Comparison of ENCODE assay signal across 25 cellular contexts in the genomic region with DNA sequence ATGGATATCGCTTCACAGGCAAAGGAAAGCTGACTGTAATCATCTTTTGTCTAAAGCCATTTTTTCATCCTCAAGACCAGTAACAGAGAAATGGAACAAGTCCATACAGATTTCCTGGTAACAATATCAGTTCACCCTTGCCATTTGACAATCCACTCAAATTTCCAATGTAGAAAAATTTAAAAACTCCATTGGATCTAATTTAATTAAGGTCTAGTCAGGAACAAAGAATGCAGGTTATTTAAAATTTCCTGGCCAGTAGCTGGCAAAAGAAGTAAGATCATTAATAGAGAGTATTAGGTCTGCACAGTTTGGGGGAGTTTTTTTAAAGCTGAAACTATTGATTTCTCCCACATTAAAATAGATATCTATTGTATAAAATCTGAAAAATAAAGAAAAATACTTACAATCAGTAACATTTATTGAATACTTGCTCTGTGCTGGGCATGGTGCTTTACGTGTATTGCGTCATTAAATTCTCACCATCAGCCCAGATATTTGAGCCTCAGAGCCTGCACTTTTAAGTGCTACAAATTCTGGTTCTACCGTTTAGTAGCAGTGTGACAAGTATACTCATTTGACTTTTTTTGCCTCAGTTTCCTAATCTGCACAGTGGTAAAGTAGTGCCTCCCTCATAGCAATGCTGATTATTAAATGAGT. TPM values are rescaled to one million over a fixed set of nuclear protein-coding genes. Genes with fewer than 3 reads are reported as not detected.
DNase-seq lines count a peak whose midpoint lies in the region; ATAC-seq, FAIRE-seq and TF ChIP-seq lines count a peak whose summit lies in the region.
"Had no signal": no experiment of that assay in that cellular context is flagged by ENCODE, and none has a peak within 500 bp of the region (broad histone marks: within the 10 kb centered on the region; RNA-seq: fewer than 3 reads in every experiment).

No MANE protein-coding gene starts in this region.

- POLR2A ChIA-PET in HepG2 (lab: Yijun Ruan, JAX) = no interaction called here
- POLR2A ChIA-PET in SK-N-SH (lab: Yijun Ruan, JAX) = no interaction called here

- TF ChIP-seq POLR2A in HepG2 (IDR thresholded peaks at IDR 0.05; ENCODE audit: insufficient read depth in 1 of 2, low read depth in 2 of 2, low read length in 2 of 2) = no peak
- TF ChIP-seq POLR2A in right lobe of liver (IDR thresholded peaks at IDR 0.05) = no peak
- TF ChIP-seq POLR2A in erythroblast (IDR thresholded peaks at IDR 0.05; ENCODE audit: low read length) = no peak

- intact Hi-C loops in HepG2 (cut with micrococcal nuclease; ENCODE audit: unreplicated experiment) = no loop called here
- intact Hi-C loops in right lobe of liver (cut with DNase I) = no loop called here

- H3K79me2 ChIP-seq in HepG2 (ENCODE audit: insufficient read depth, low read length) (no peaks in the 10 kb centered on the region), SK-N-SH (ENCODE audit: insufficient read depth) (no peaks in the 10 kb centered on the region)

- BruUV-seq in HepG2 (replicated peaks; lab: Mats Ljungman, UMichigan) = no TSS peak

- H3K9me3 ChIP-seq in HepG2 (ENCODE audit: low read length) (no peaks in the 10 kb centered on the region), right lobe of liver (no peaks in the 10 kb centered on the region), SK-N-SH (no peaks in the 10 kb centered on the region), endodermal cell (ENCODE audit: control insufficient read depth, low read length) (peaks cover 37% of the 10 kb centered on the region)
- H3K9me3 ChIP-seq: A549, BE2C had no signal

- no peak for ATAC-seq in HepG2
- no peak for ATAC-seq in right lobe of liver
- no peak for ATAC-seq in GM21786 (IDR thresholded peaks at IDR 0.05; ENCODE audit: unreplicated experiment)
- ATAC-seq: A549 had no signal

- CTCF ChIA-PET in HepG2 (lab: Yijun Ruan, JAX; ENCODE audit: low intra/inter-chr PET ratio, low total read pairs) = no interaction called here
- CTCF ChIA-PET in SK-N-SH (lab: Yijun Ruan, JAX) = interaction anchor here (1.1 kb wide), 1 partner anchor 9 kb away, joined by 4 read pairs; no protein-coding TSS in a partner anchor

- peaks cover 12 to 37% of the 10 kb centered on the region in 2 experiments for H3K36me3 ChIP-seq in HepG2 (replicated peaks in 1 of 2; ENCODE audit: control insufficient read depth in 1 of 2, insufficient read depth in 2 of 2, low read length in 2 of 2)
- peaks cover 0 to 27% (median 6%) of the 10 kb centered on the region in 4 donors for H3K36me3 ChIP-seq in right lobe of liver
- H3K36me3 ChIP-seq in SK-N-SH (replicated peaks in 1 of 2; ENCODE audit: control insufficient read depth in 1 of 2, insufficient read depth in 2 of 2, low read length in 1 of 2) = peaks cover 38 to 52% of the 10 kb centered on the region in 2 experiments
- H3K36me3 ChIP-seq in endodermal cell (ENCODE audit: control insufficient read depth, insufficient read depth, low read length) = peaks cover 64% of the 10 kb centered on the region

- H3F3A ChIP-seq in SK-N-SH (replicated peaks; ENCODE audit: insufficient read depth) = peaks cover 7% of the 10 kb centered on the region

- H3K27ac ChIP-seq in HepG2 (ENCODE audit: extremely low read length, insufficient read depth, low read length) (no peak overlapping the region), right lobe of liver (no peak overlapping the region), SK-N-SH (ENCODE audit: low read depth in 2 of 2, low read length in 1 of 2) (peak overlapping the region; percentile 18 to 67; a peak in 2 of 4 replicates), endodermal cell (ENCODE audit: low read depth, low read length) (no peak overlapping the region)
- H3K27ac ChIP-seq: 22Rv1, A549, BLaER1 had no signal

- H2AFZ ChIP-seq in HepG2 (ENCODE audit: low read length) (no peak overlapping the region), SK-N-SH (ENCODE audit: low read depth) (no peak overlapping the region)

- no peaks in the 10 kb centered on the region for H3K4me1 ChIP-seq in HepG2 (ENCODE audit: insufficient read depth, low read length)
- no peaks in the 10 kb centered on the region for H3K4me1 ChIP-seq in right lobe of liver
- H3K4me1 ChIP-seq in SK-N-SH (ENCODE audit: control insufficient read depth in 1 of 2, insufficient read depth in 2 of 2, low read depth in 1 of 2, low read length in 1 of 2) = no peaks in the 10 kb centered on the region
- H3K4me1 ChIP-seq in endodermal cell (ENCODE audit: control insufficient read depth, insufficient read depth, low read length) = no peaks in the 10 kb centered on the region
- H3K4me1 ChIP-seq: A549, BE2C, BLaER1 had no signal

- H3K4me2 ChIP-seq in HepG2 (ENCODE audit: low read depth, low read length) (no peak overlapping the region), SK-N-SH (no peak overlapping the region)
- H3K4me2 ChIP-seq: A549, BLaER1 had no signal

- TF ChIP-seq CTCF in HepG2 (CRISPR knock-in tag; IDR thresholded peaks at IDR 0.05) (no peak), right lobe of liver (IDR thresholded peaks at IDR 0.05) (no peak), SK-N-SH (IDR thresholded peaks at IDR 0.05) (no peak), endodermal cell (conservative IDR thresholded peaks at IDR 0.05) (no peak)

- 97% methylated on average over 4 of the region's 4 CpGs for WGBS in HepG2 (ENCODE audit: low lambda C conversion rate)
- WGBS in right lobe of liver (ENCODE audit: insufficient coverage, low coverage, low lambda C conversion rate, missing lambda C conversion rate) = 96% methylated on average over 4 of the region's 4 CpGs
- 90% methylated on average over 4 of the region's 4 CpGs for WGBS in SK-N-SH (ENCODE audit: low lambda C conversion rate)
- WGBS in endodermal cell (ENCODE audit: insufficient coverage in 1 of 2, insufficient read length in 1 of 2), 2 experiments = 95 to 97% methylated on average over 4 of the region's 4 CpGs

- no peak overlapping the region for H3K27ac Mint-ChIP-seq in endodermal cell
- H3K27ac Mint-ChIP-seq: CD14-positive monocyte; CD4-positive, alpha-beta memory T cell; CD4-positive, CD25-positive, alpha-beta regulatory T cell; CD8-positive, alpha-beta memory T cell had no signal

- no peak overlapping the region for H3K4me3 Mint-ChIP-seq in endodermal cell
- H3K4me3 Mint-ChIP-seq: CD14-positive monocyte; CD4-positive, alpha-beta memory T cell; CD4-positive, CD25-positive, alpha-beta regulatory T cell; CD8-positive, alpha-beta memory T cell had no signal

- no peak for FAIRE-seq in HepG2 (lab: Jason Lieb, UNC)
- FAIRE-seq: A549, G401.6, GM12891 had no signal

- TF ChIP-seq EP300 in HepG2 (IDR thresholded peaks at IDR 0.05; ENCODE audit: low read depth in 2 of 2, low read length in 2 of 2) = no peak
- no peak for TF ChIP-seq EP300 in HepG2 (CRISPR knock-in tag; IDR thresholded peaks at IDR 0.05; ENCODE audit: borderline replicate concordance)
- no peak for TF ChIP-seq EP300 in SK-N-SH (IDR thresholded peaks at IDR 0.05; ENCODE audit: borderline replicate concordance in 1 of 2, low read depth in 1 of 2, low read length in 1 of 2)

- in situ Hi-C loops in HepG2 (cut with HindIII; ENCODE audit: extremely low pct_ligation_motif_present, low pct_unique_long_range_greater_than_20kb) = no loop called here

- no peaks in the 10 kb centered on the region for H3K27me3 ChIP-seq in HepG2 (ENCODE audit: control insufficient read depth in 1 of 2, insufficient read depth in 2 of 2, low read length in 2 of 2)
- H3K27me3 ChIP-seq in right lobe of liver = no peaks in the 10 kb centered on the region
- no peaks in the 10 kb centered on the region for H3K27me3 ChIP-seq in SK-N-SH (ENCODE audit: insufficient read depth)
- no peaks in the 10 kb centered on the region for H3K27me3 ChIP-seq in endodermal cell (ENCODE audit: control insufficient read depth, insufficient read depth, low read length, poor library complexity, severe bottlenecking)
- H3K27me3 ChIP-seq: BE2C, BLaER1 had no signal

- H3K9ac ChIP-seq in HepG2 (ENCODE audit: insufficient read depth, low read depth, low read length) = no peak overlapping the region
- no peak overlapping the region for H3K9ac ChIP-seq in SK-N-SH
- no peak overlapping the region for H3K9ac ChIP-seq in endodermal cell (ENCODE audit: extremely low read depth, low read length, poor library complexity, severe bottlenecking)
- H3K9ac ChIP-seq: BLaER1 had no signal

- DNase-seq in HepG2 (ENCODE audit: low spot score) (no peak), right lobe of liver (no peak), SK-N-SH (no peak), endodermal cell (no peak), erythroblast (lab: John Stamatoyannopoulos, UW) (no peak), NCI-H1694 treated with DMSO at 0.1 percent for 48 hours (lab: John Stamatoyannopoulos, UW) (no peak)
- DNase-seq: BE2C; C1 segment of cervical spinal cord; CD4-positive, alpha-beta memory T cell; CD4-positive, CD25-positive, alpha-beta regulatory T cell; CD8-positive, alpha-beta memory T cell; COR-L47; DMS 273 treated with DMSO at 0.1 percent for 48 hours; DMS153; DMS53; DMS79; DND-41; GF-D8 had no signal

- no peaks in the 10 kb centered on the region for H3K9me2 ChIP-seq in SK-N-SH

- H3K4me1 Mint-ChIP-seq in endodermal cell = no peaks in the 10 kb centered on the region
- H3K4me1 Mint-ChIP-seq: CD14-positive monocyte; CD4-positive, alpha-beta memory T cell; CD4-positive, CD25-positive, alpha-beta regulatory T cell; CD8-positive, alpha-beta memory T cell had no signal

- no peaks in the 10 kb centered on the region for H4K20me1 ChIP-seq in HepG2 (ENCODE audit: insufficient read depth, low read length)
- no peaks in the 10 kb centered on the region for H4K20me1 ChIP-seq in SK-N-SH (ENCODE audit: insufficient read depth)
- H4K20me1 ChIP-seq: BLaER1 had no signal

- H3K4me3 ChIP-seq in HepG2 (replicated peaks in 1 of 3; ENCODE audit: insufficient read depth in 1 of 3, low read depth in 2 of 3, low read length in 3 of 3) (no peak overlapping the region), right lobe of liver (no peak overlapping the region), SK-N-SH (ENCODE audit: low read depth in 2 of 2, low read length in 1 of 2) (no peak overlapping the region), endodermal cell (ENCODE audit: low read length) (peak overlapping the region; percentile 41)
- H3K4me3 ChIP-seq: A549, BLaER1 had no signal

- H3K27me3 Mint-ChIP-seq in endodermal cell (ENCODE audit: insufficient read depth) = no peaks in the 10 kb centered on the region
- H3K27me3 Mint-ChIP-seq: CD4-positive, alpha-beta memory T cell; CD4-positive, CD25-positive, alpha-beta regulatory T cell; CD8-positive, alpha-beta memory T cell had no signal

- peaks cover 81% of the 10 kb centered on the region for H3K36me3 Mint-ChIP-seq in endodermal cell (ENCODE audit: low read depth)

- H3K9me3 Mint-ChIP-seq in endodermal cell = peaks cover 51% of the 10 kb centered on the region
- H3K9me3 Mint-ChIP-seq: CD4-positive, CD25-positive, alpha-beta regulatory T cell; CD8-positive, alpha-beta memory T cell had no signal

- TF ChIP-seq RAD21 in HepG2 (CRISPR knock-in tag; IDR thresholded peaks at IDR 0.05) = no peak
- TF ChIP-seq RAD21 in SK-N-SH (IDR thresholded peaks at IDR 0.05; ENCODE audit: low read length) = no peak

RNA-seq across cellular contexts. Expression of a gene that starts 41.8 kb away (rescaled TPM):
- total RNA-seq in HepG2 (2016; rRNA removed; fragmentation: Illumina TruSeq; extraction: Trizol) (12.7 and 19.8 TPM in 2 replicates), right lobe of liver (10 to 100 TPM in 1 of 6 experiments, 1 to 10 TPM in 5; 6.1 to 11.0 (median 7.9) TPM), endodermal cell (10 to 100 TPM; 29.1 to 35.1 TPM)
- 3.3 and 3.7 TPM in 2 replicates for total RNA-seq in HepG2 (2016; cell fraction: cytosol; rRNA removed; fragmentation: Illumina TruSeq; extraction: Trizol; ENCODE audit: low read depth)
- total RNA-seq in HepG2 (2016; cell fraction: insoluble cytoplasmic fraction; rRNA removed; fragmentation: Illumina TruSeq; extraction: Trizol) = 12.7 and 17.1 TPM in 2 replicates
- 7.4 and 8.8 TPM in 2 replicates for total RNA-seq in HepG2 (2016; cell fraction: membrane; rRNA removed; fragmentation: Illumina TruSeq; extraction: Trizol)
- total RNA-seq in HepG2 (2016; cell fraction: nucleus; rRNA removed; fragmentation: Illumina TruSeq; extraction: Trizol) = 16.3 and 18.3 TPM in 2 replicates
- polyA plus RNA-seq in HepG2 (2011; rRNA removed) (21.3 and 21.5 TPM in 2 replicates), SK-N-SH (2012; rRNA removed) (26.1 and 27.0 TPM in 2 replicates)
- 17.3 and 19.5 TPM in 2 replicates for polyA plus RNA-seq in HepG2 (2011; cell fraction: cytosol; rRNA removed)
- 19.4 and 19.6 TPM in 2 replicates for polyA plus RNA-seq in HepG2 (2011; cell fraction: nucleus; rRNA removed)
- 14.3 and 16.2 TPM in 2 replicates for polyA plus RNA-seq in HepG2 (2012)
- 2.5 and 2.9 TPM in 2 replicates for polyA plus RNA-seq in HepG2 (2016; cell fraction: cytosol; fragmentation: Illumina TruSeq; extraction: Trizol; ENCODE audit: low read depth)
- 26.3 and 27.1 TPM in 2 replicates for polyA plus RNA-seq in HepG2 (2016; cell fraction: insoluble cytoplasmic fraction; fragmentation: Illumina TruSeq; extraction: Trizol; ENCODE audit: low read depth)
- 5.3 and 6.7 TPM in 2 replicates for polyA plus RNA-seq in HepG2 (2016; cell fraction: membrane; fragmentation: Illumina TruSeq; extraction: Trizol; ENCODE audit: low read depth)
- polyA plus RNA-seq in HepG2 (2016; cell fraction: nucleus; fragmentation: Illumina TruSeq; extraction: Trizol; ENCODE audit: insufficient read depth, low read depth) = 13.0 and 15.0 TPM in 2 replicates
- 18.0 and 80.7 TPM in 2 replicates for polyA minus RNA-seq in HepG2 (2011; rRNA and poly(A)+ RNA removed; ENCODE audit: low replicate concordance)
- polyA minus RNA-seq in HepG2 (2011; cell fraction: cytosol; rRNA and poly(A)+ RNA removed) = 16.0 and 16.8 TPM in 2 replicates
- polyA minus RNA-seq in HepG2 (2011; cell fraction: nucleus; rRNA and poly(A)+ RNA removed) = 74.2 and 76.8 TPM in 2 replicates
- 16.0 and 19.7 TPM in 2 replicates for polyA plus RNA-seq in SK-N-SH (2012; cell fraction: cytosol; rRNA removed)
- polyA plus RNA-seq in SK-N-SH (2012; cell fraction: nucleus; rRNA removed) = 21.7 and 28.1 TPM in 2 replicates
- 27.8 TPM for polyA plus RNA-seq in endodermal cell (2013, experiment 1 of 2)
- 26.4 TPM for polyA plus RNA-seq in endodermal cell (2013, experiment 2 of 2)

RNA-seq across cellular contexts. Expression of a gene that starts 44.6 kb away (rescaled TPM):
- total RNA-seq in HepG2 (2016; rRNA removed; fragmentation: Illumina TruSeq; extraction: Trizol) (6,902 and 7,071 TPM in 2 replicates), right lobe of liver (100 to 1,000 TPM; 383 to 894 (median 710) TPM), endodermal cell (1,000 to 10,000 TPM; 2,589 to 2,765 TPM)
- total RNA-seq in HepG2 (2016; cell fraction: cytosol; rRNA removed; fragmentation: Illumina TruSeq; extraction: Trizol; ENCODE audit: low read depth) = 11,484 and 12,287 TPM in 2 replicates
- total RNA-seq in HepG2 (2016; cell fraction: insoluble cytoplasmic fraction; rRNA removed; fragmentation: Illumina TruSeq; extraction: Trizol) = 6,918 and 7,424 TPM in 2 replicates
- total RNA-seq in HepG2 (2016; cell fraction: membrane; rRNA removed; fragmentation: Illumina TruSeq; extraction: Trizol) = 16,795 and 17,457 TPM in 2 replicates
- 2,427 and 2,707 TPM in 2 replicates for total RNA-seq in HepG2 (2016; cell fraction: nucleus; rRNA removed; fragmentation: Illumina TruSeq; extraction: Trizol)
- polyA plus RNA-seq in HepG2 (2011; rRNA removed) (7,317 and 7,910 TPM in 2 replicates), SK-N-SH (2012; rRNA removed) (2,018 and 3,014 TPM in 2 replicates)
- polyA plus RNA-seq in HepG2 (2011; cell fraction: cytosol; rRNA removed) = 3,435 and 3,576 TPM in 2 replicates
- 934 and 1,174 TPM in 2 replicates for polyA plus RNA-seq in HepG2 (2011; cell fraction: nucleus; rRNA removed)
- 7,692 and 8,090 TPM in 2 replicates for polyA plus RNA-seq in HepG2 (2012)
- 11,969 and 13,234 TPM in 2 replicates for polyA plus RNA-seq in HepG2 (2016; cell fraction: cytosol; fragmentation: Illumina TruSeq; extraction: Trizol; ENCODE audit: low read depth)
- 6,005 and 6,067 TPM in 2 replicates for polyA plus RNA-seq in HepG2 (2016; cell fraction: insoluble cytoplasmic fraction; fragmentation: Illumina TruSeq; extraction: Trizol; ENCODE audit: low read depth)
- 14,650 and 14,956 TPM in 2 replicates for polyA plus RNA-seq in HepG2 (2016; cell fraction: membrane; fragmentation: Illumina TruSeq; extraction: Trizol; ENCODE audit: low read depth)
- polyA plus RNA-seq in HepG2 (2016; cell fraction: nucleus; fragmentation: Illumina TruSeq; extraction: Trizol; ENCODE audit: insufficient read depth, low read depth) = 4,147 and 4,271 TPM in 2 replicates
- polyA minus RNA-seq in HepG2 (2011; rRNA and poly(A)+ RNA removed; ENCODE audit: low replicate concordance) = 537 and 682 TPM in 2 replicates
- polyA minus RNA-seq in HepG2 (2011; cell fraction: cytosol; rRNA and poly(A)+ RNA removed) = 1,971 TPM in 2 replicates
- polyA minus RNA-seq in HepG2 (2011; cell fraction: nucleus; rRNA and poly(A)+ RNA removed) = 601 and 721 TPM in 2 replicates
- polyA plus RNA-seq in SK-N-SH (2012; cell fraction: cytosol; rRNA removed) = 1,664 and 2,199 TPM in 2 replicates
- 828 and 1,169 TPM in 2 replicates for polyA plus RNA-seq in SK-N-SH (2012; cell fraction: nucleus; rRNA removed)
- polyA plus RNA-seq in endodermal cell (2013, experiment 1 of 2) = 1,971 TPM
- 1,927 TPM for polyA plus RNA-seq in endodermal cell (2013, experiment 2 of 2)

Comparison
In these comparisons a context has a peak if more than half of its experiments do, and no peak if none do; other contexts are left out.
1. H3K27ac ChIP-seq: peak in SK-N-SH (2 of 2); none in HepG2 (single experiment), right lobe of liver (0 of 3) and endodermal cell (single experiment).